25 cellular contexts compared by ENCODE assay signal in the genomic region with DNA sequence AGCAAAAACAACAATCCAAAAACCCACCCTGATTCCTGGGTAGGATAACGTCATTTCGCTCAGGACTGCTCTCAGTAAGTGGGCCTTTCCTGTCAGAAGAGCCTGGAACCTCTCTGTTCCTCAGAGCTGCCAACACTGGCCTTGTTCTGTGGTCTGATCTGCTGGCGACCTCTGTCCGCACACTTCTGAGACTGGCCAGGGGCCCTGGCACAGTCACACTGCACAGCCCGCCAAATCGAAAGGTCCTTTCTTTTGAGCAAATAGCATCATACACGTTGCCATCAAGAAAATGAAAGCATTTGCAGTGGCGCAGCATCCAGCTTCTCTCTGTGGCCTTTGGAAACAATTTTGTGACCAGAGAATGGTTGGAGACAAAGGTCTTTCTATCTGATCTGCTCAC.
DNase-seq lines count a peak whose midpoint lies in the region; FAIRE-seq and TF ChIP-seq lines count a peak whose summit lies in the region.
"Had no signal": no experiment of that assay in that cellular context is flagged by ENCODE, and none has a peak within 500 bp of the region (broad histone marks: within the 10 kb centered on the region; RNA-seq: fewer than 3 reads in every experiment).

No MANE protein-coding gene starts in this region.

- H2AFZ ChIP-seq in mesenchymal stem cell (ENCODE audit: low read depth, low read length) = peak overlapping the region; percentile 19
- H2AFZ ChIP-seq: parathyroid adenoma had no signal

- H3K27ac Mint-ChIP-seq in type B pancreatic cell = no peak overlapping the region
- H3K27ac Mint-ChIP-seq: activated B cell treated with CpG ODN at 0.5 μM for 24 hours; activated CD8-positive, alpha-beta T cell treated with anti-CD3 and anti-CD28 coated beads for 36 hours; activated T-cell treated with anti-CD3 and anti-CD28 coated beads, Interleukin-2, amount 50 U/mL, for 24 hours had no signal

- no peak overlapping the region for H3K4ac ChIP-seq in mesenchymal stem cell (ENCODE audit: low read depth in 1 of 2, low read length in 2 of 2)

- H2AK5ac ChIP-seq in mesenchymal stem cell (ENCODE audit: low read length, severe bottlenecking) = no peak overlapping the region

- H3K4me1 ChIP-seq in mesenchymal stem cell (ENCODE audit: control insufficient read depth, insufficient read depth, low read depth, low read length) = peaks cover 2% of the 10 kb centered on the region
- H3K4me1 ChIP-seq: parathyroid adenoma had no signal

- no peak overlapping the region for H3K14ac ChIP-seq in mesenchymal stem cell (ENCODE audit: low read length in 2 of 2)

- no peak overlapping the region for H3K9ac ChIP-seq in mesenchymal stem cell (ENCODE audit: low read length)
- H3K9ac ChIP-seq: parathyroid adenoma, SK-N-SH had no signal

- H4K91ac ChIP-seq in mesenchymal stem cell (ENCODE audit: low read length) = no peak overlapping the region

- no peak overlapping the region for H2BK120ac ChIP-seq in mesenchymal stem cell (ENCODE audit: low read depth, low read length)

- peak; percentile 36 for DNase-seq in activated effector memory CD4-positive, alpha-beta T cell treated with anti-CD3 and anti-CD28 coated beads, Interleukin-2, amount 50 U/mL, for 16 hours
- DNase-seq in activated effector memory CD4-positive, alpha-beta T cell treated with Interleukin-2 at 50 U/mL for 16 hours = no peak
- peak in 28 of 61 donors; percentile 9 to 61 (median 25) for DNase-seq in caudate nucleus (lab: John Stamatoyannopoulos, UW)
- peak; percentile 6 for DNase-seq in mesenchymal stem cell
- DNase-seq in superior temporal gyrus (ENCODE audit: extremely low spot score) = peak; percentile 28
- DNase-seq in type B pancreatic cell (ENCODE audit: extremely low spot score, unreplicated experiment) = no peak
- DNase-seq in activated CD4-positive, alpha-beta T cell treated with anti-CD3 and anti-CD28 coated beads, Interleukin-2, amount 50 U/mL, for 4 hours = no peak
- no peak for DNase-seq in urothelium cell line (ENCODE audit: low spot score)
- DNase-seq: activated B cell treated with CpG ODN at 0.5 μM for 24 hours; activated CD8-positive, alpha-beta T cell treated with anti-CD3 and anti-CD28 coated beads for 36 hours; activated naive CD4-positive, alpha-beta T cell treated with anti-CD3 and anti-CD28 coated beads, Interleukin-2, amount 50 U/mL, for 16 hours; activated T-cell treated with anti-CD3 and anti-CD28 coated beads, Interleukin-2, amount 50 U/mL, for 24 hours; foreskin melanocyte; left colon; NCI-H1417 treated with DMSO at 0.1 percent for 48 hours; NCI-H774; SK-N-SH; stimulated activated CD4-positive, alpha-beta T cell treated with anti-CD3 and anti-CD28 coated beads, Interleukin-4, amount 100 ng/mL, for 1 hour; stomach had no signal

- H2BK12ac ChIP-seq in mesenchymal stem cell (ENCODE audit: low read length in 2 of 2) = no peak overlapping the region

- no peaks in the 10 kb centered on the region for H3K9me3 Mint-ChIP-seq in type B pancreatic cell
- H3K9me3 Mint-ChIP-seq: activated B cell treated with CpG ODN at 0.5 μM for 24 hours; activated CD8-positive, alpha-beta T cell treated with anti-CD3 and anti-CD28 coated beads for 36 hours; activated T-cell treated with anti-CD3 and anti-CD28 coated beads, Interleukin-2, amount 50 U/mL, for 24 hours had no signal

- no peak overlapping the region for H3K4me3 ChIP-seq in mesenchymal stem cell (ENCODE audit: insufficient read depth in 1 of 2, low read depth in 1 of 2, low read length in 2 of 2)
- H3K4me3 ChIP-seq: skin epidermis, stomach had no signal

- H2BK5ac ChIP-seq in mesenchymal stem cell (ENCODE audit: low read depth, low read length, poor library complexity, severe bottlenecking) = no peak overlapping the region

- H2BK15ac ChIP-seq in mesenchymal stem cell (ENCODE audit: low read depth, poor library complexity, severe bottlenecking) = no peak overlapping the region

- H3K9me3 ChIP-seq in mesenchymal stem cell (ENCODE audit: control insufficient read depth, low read length) = no peaks in the 10 kb centered on the region
- H3K9me3 ChIP-seq: SK-N-SH, stomach had no signal

- no peak overlapping the region for H3K23ac ChIP-seq in mesenchymal stem cell (ENCODE audit: low read length in 2 of 2)

- no peak overlapping the region for H4K8ac ChIP-seq in mesenchymal stem cell (ENCODE audit: low read length)

- peak overlapping the region; percentile 14 for H3K27ac ChIP-seq in caudate nucleus (ENCODE audit: low read depth, low read length)
- no peak overlapping the region for H3K27ac ChIP-seq in mesenchymal stem cell (ENCODE audit: low read length, poor library complexity, severe bottlenecking)
- H3K27ac ChIP-seq: epithelial cell of prostate, parathyroid adenoma, skin epidermis, stomach had no signal

- H3K4me3 Mint-ChIP-seq in type B pancreatic cell = no peak overlapping the region
- H3K4me3 Mint-ChIP-seq: activated B cell treated with CpG ODN at 0.5 μM for 24 hours; activated CD8-positive, alpha-beta T cell treated with anti-CD3 and anti-CD28 coated beads for 36 hours; activated T-cell treated with anti-CD3 and anti-CD28 coated beads, Interleukin-2, amount 50 U/mL, for 24 hours had no signal

- H3K27me3 ChIP-seq in mesenchymal stem cell (ENCODE audit: control insufficient read depth in 1 of 2, insufficient read depth in 1 of 2, low read length in 2 of 2) = peaks cover 27 to 91% of the 10 kb centered on the region in 2 experiments

- H3K27me3 Mint-ChIP-seq in type B pancreatic cell = peaks cover 29% of the 10 kb centered on the region

- H3K4me2 ChIP-seq in mesenchymal stem cell (ENCODE audit: low read length, poor library complexity, severe bottlenecking) = no peak overlapping the region
- H3K4me2 ChIP-seq: SK-N-SH had no signal

- peaks cover 18% of the 10 kb centered on the region for H3K4me1 Mint-ChIP-seq in type B pancreatic cell (ENCODE audit: unreplicated experiment)

- no peak overlapping the region for H3K18ac ChIP-seq in mesenchymal stem cell (ENCODE audit: low read depth in 1 of 2, low read length in 2 of 2)

- WGBS in mesenchymal stem cell = 78% methylated on average over 8 of the region's 8 CpGs

- no peaks in the 10 kb centered on the region for H3K79me1 ChIP-seq in mesenchymal stem cell (replicated peaks; ENCODE audit: low read length, poor library complexity, severe bottlenecking)

- no peaks in the 10 kb centered on the region for H3K36me3 Mint-ChIP-seq in type B pancreatic cell

- no peak for TF ChIP-seq CTCF in type B pancreatic cell (conservative IDR thresholded peaks at IDR 0.05)

- no peaks in the 10 kb centered on the region for H3K36me3 ChIP-seq in mesenchymal stem cell (ENCODE audit: control insufficient read depth in 1 of 2, insufficient read depth in 2 of 2, low read depth in 1 of 2, low read length in 2 of 2)
- H3K36me3 ChIP-seq: stomach had no signal

- no peak for FAIRE-seq in urothelium cell line (lab: Jason Lieb, UNC)
- FAIRE-seq: A204.1, G401.6, H1 had no signal

Comparison
In these comparisons a context has a peak if more than half of its experiments do, and no peak if none do; other contexts are left out.
1. DNase-seq: peak in activated effector memory CD4-positive, alpha-beta T cell treated with anti-CD3 and anti-CD28 coated beads, Interleukin-2, amount 50 U/mL, for 16 hours (single experiment), mesenchymal stem cell (single experiment) and superior temporal gyrus (single experiment); none in activated effector memory CD4-positive, alpha-beta T cell treated with Interleukin-2 at 50 U/mL for 16 hours (single experiment), type B pancreatic cell (single experiment), activated CD4-positive, alpha-beta T cell treated with anti-CD3 and anti-CD28 coated beads, Interleukin-2, amount 50 U/mL, for 4 hours (0 of 2) and urothelium cell line (single experiment).